Comparison of ENCODE assay signal across 8 cellular contexts in genomic region chr12:14769462-14769836, GRCh38. TPM values are rescaled to one million over a fixed set of nuclear protein-coding genes. Genes with fewer than 3 reads are reported as not detected.
DNase-seq lines count a peak whose midpoint lies in the region; ATAC-seq, FAIRE-seq and TF ChIP-seq lines count a peak whose summit lies in the region.

No MANE protein-coding gene starts in this region.

- H4K91ac ChIP-seq in H1 (replicated peaks; ENCODE audit: insufficient read length, low read length), result no peak overlapping the region

- TF ChIP-seq CTCF in PC-3 (conservative IDR thresholded peaks at IDR 0.05; ENCODE audit: low read depth, low read length) (no peak), H1 (IDR thresholded peaks at IDR 0.05; ENCODE audit: control extremely low read depth in 1 of 3, insufficient read depth in 1 of 3, low read depth in 1 of 3, low read length in 3 of 3) (peak; percentile 70 to 93 (median 74))

- POLR2A ChIA-PET in PC-3 (lab: Charles Lee; ENCODE audit: unreplicated experiment), result no interaction called here
- POLR2A ChIA-PET in H1 (lab: Charles Lee; ENCODE audit: partially characterized antibody), result interaction anchor here (0.5 to 7.3 kb wide), 37 partner anchors 7 to 1497 kb away, joined by 3 to 136 read pairs (median 6); partner anchors contain the start of genes C12orf60, GUCY2C, SMCO3 and WBP11

- no TSS peak for BruUV-seq in PC-3 (replicated peaks; lab: Mats Ljungman, UMichigan)

- peak overlapping the region; percentile 69; the same call in 1 of the 2 replicates for H2BK12ac ChIP-seq in H1 (ENCODE audit: low read depth, low read length)

- CTCF ChIA-PET in PC-3 (lab: Charles Lee) (interaction anchor here (0.6 kb wide), 1 partner anchor 64 kb away, joined by 3 read pairs; no protein-coding TSS in a partner anchor), H1 (lab: Charles Lee; ENCODE audit: partially characterized antibody) (interaction anchor here (0.8 to 2.6 kb wide), 29 partner anchors 8 to 451 kb away, joined by 3 to 15 read pairs (median 4); partner anchors contain the start of genes ERP27 and RERG)

- no peaks in the 10 kb centered on the region for H3F3A ChIP-seq in PC-3 (ENCODE audit: low read length, unreplicated experiment)

- no peak for TF ChIP-seq EP300 in H1 (IDR thresholded peaks at IDR 0.05; ENCODE audit: borderline replicate concordance in 1 of 2, low read depth in 2 of 2, low read length in 2 of 2)

- peak overlapping the region; percentile 55 for H4K5ac ChIP-seq in H1 (ENCODE audit: insufficient read length, low read depth, low read length)

- WGBS in H1 (ENCODE audit: extremely low coverage in 1 of 2, insufficient coverage in 1 of 2, insufficient read length in 1 of 2, insufficient replicate concordance in 2 of 2, low coverage in 1 of 2, low lambda C conversion rate in 2 of 2, missing lambda C conversion rate in 1 of 2), 2 experiments, result 3% methylated on average over 19 of the region's 19 CpGs; no CpG with 5 or more reads in 1 of the 2 experiments

- no peak overlapping the region for H2BK120ac ChIP-seq in H1 (replicated peaks; ENCODE audit: low read depth, low read length)

- H3K79me2 ChIP-seq in PC-3 (ENCODE audit: low read length) (peaks cover 32% of the 10 kb centered on the region), H1 (ENCODE audit: control insufficient read depth in 1 of 2, insufficient read depth in 2 of 2, low read length in 2 of 2) (peaks cover 0 to 36% of the 10 kb centered on the region in 2 experiments; a peak in 2 of 4 replicates)

- H4K8ac ChIP-seq in H1 (ENCODE audit: extremely low read depth, insufficient read depth, low read length), result no peak overlapping the region

- H3K18ac ChIP-seq in H1 (ENCODE audit: extremely low read depth, low read length), result peak overlapping the region; percentile 88

- no peaks in the 10 kb centered on the region; the same call in 1 of the 2 replicates for H4K20me1 ChIP-seq in PC-3 (ENCODE audit: low read length)
- peaks cover 0 to 5% of the 10 kb centered on the region in 2 experiments for H4K20me1 ChIP-seq in H1 (replicated peaks in 1 of 2; ENCODE audit: control insufficient read depth in 1 of 2, insufficient read depth in 2 of 2, low read length in 2 of 2)

- peaks cover 22% of the 10 kb centered on the region for H3K4me1 ChIP-seq in PC-3 (ENCODE audit: insufficient read depth, low read length)
- H3K4me1 ChIP-seq in H1 (replicated peaks in 1 of 4; ENCODE audit: control insufficient read depth in 3 of 4, insufficient read depth in 4 of 4, low read length in 3 of 4), result no peaks in the 10 kb centered on the region; a peak in 2 of 7 replicates
- peaks cover 0 to 12% of the 10 kb centered on the region in 2 donors for H3K4me1 ChIP-seq in muscle layer of duodenum (ENCODE audit: control insufficient read depth in 1 of 2, insufficient read depth in 2 of 2, low read length in 2 of 2)

- no peak overlapping the region for H2BK15ac ChIP-seq in H1 (ENCODE audit: low read length)

- H2AFZ ChIP-seq in PC-3 (ENCODE audit: low read length) (peak overlapping the region; percentile 63; the same call in 1 of the 2 replicates), H1 (ENCODE audit: low read length) (no peak overlapping the region)

- no peak overlapping the region for H2BK20ac ChIP-seq in H1 (ENCODE audit: low read length)

- H3K4me2 ChIP-seq in PC-3 (ENCODE audit: low read length) (peak overlapping the region; percentile 95), H1 (ENCODE audit: insufficient read depth in 1 of 2, low read depth in 2 of 2, low read length in 2 of 2) (peak overlapping the region; percentile 77 to 80)

- peak overlapping the region; percentile 74 for H3K27ac ChIP-seq in PC-3 (ENCODE audit: low read length)
- H3K27ac ChIP-seq in H1 (ENCODE audit: low read depth, low read length), result peak overlapping the region; percentile 93
- peak overlapping the region; percentile 100 for H3K27ac ChIP-seq in muscle layer of duodenum (ENCODE audit: low read length)

- intact Hi-C loops in PC-3 (cut with micrococcal nuclease), result no loop called here

- ATAC-seq in GM21423 (IDR thresholded peaks at IDR 0.05; ENCODE audit: unreplicated experiment), result peak; percentile 0
- ATAC-seq in PC-3, result no peak
- ATAC-seq in HG03095 (IDR thresholded peaks at IDR 0.05; ENCODE audit: unreplicated experiment), result no peak

- TF ChIP-seq RAD21 in H1 (IDR thresholded peaks at IDR 0.05 in 1 of 2, conservative IDR thresholded peaks at IDR 0.05 in 1 of 2; ENCODE audit: low read depth in 2 of 2, low read length in 2 of 2), result peak; percentile 3 to 25; a peak in 2 of 4 replicates

- H3K9ac ChIP-seq in PC-3 (ENCODE audit: low read length) (peak overlapping the region; percentile 84), H1 (replicated peaks in 1 of 4; ENCODE audit: extremely low read depth in 1 of 4, low read depth in 3 of 4, low read length in 3 of 4) (peak overlapping the region; percentile 74 to 94 (median 86))

- no peaks in the 10 kb centered on the region for H3K9me3 ChIP-seq in PC-3 (ENCODE audit: low read length)
- H3K9me3 ChIP-seq in H1 (ENCODE audit: insufficient read depth in 2 of 2, low read depth in 1 of 2, low read length in 1 of 2), result peaks cover 0 to 3% of the 10 kb centered on the region in 2 experiments; a peak in 1 of 4 replicates
- H3K9me3 ChIP-seq in muscle layer of duodenum (ENCODE audit: control insufficient read depth in 1 of 2, low read length in 2 of 2), result no peaks in the 10 kb centered on the region

- H3K56ac ChIP-seq in H1 (replicated peaks; ENCODE audit: insufficient read length, low read depth, low read length), result peak overlapping the region; percentile 71

- H3K9me2 ChIP-seq in PC-3 (replicated peaks; ENCODE audit: low read length), result no peaks in the 10 kb centered on the region

- H2BK5ac ChIP-seq in H1 (ENCODE audit: low read depth, low read length), result peak overlapping the region; percentile 83

- FAIRE-seq in H1 (lab: Jason Lieb, UNC), result no peak

- peaks cover 4% of the 10 kb centered on the region for H3K23me2 ChIP-seq in H1 (ENCODE audit: low read depth, low read length)

- no peak overlapping the region for H2AK5ac ChIP-seq in H1 (ENCODE audit: low read depth, low read length)

- H3K79me1 ChIP-seq in H1 (ENCODE audit: low read depth, low read length), result no peaks in the 10 kb centered on the region

- no peaks in the 10 kb centered on the region for H3K36me3 ChIP-seq in PC-3 (ENCODE audit: low read depth, low read length)
- peaks cover 0 to 2% (median 0%) of the 10 kb centered on the region in 4 experiments; a peak in 1 of 8 replicates for H3K36me3 ChIP-seq in H1 (ENCODE audit: control insufficient read depth in 2 of 4, insufficient read depth in 4 of 4, low read length in 3 of 4)
- H3K36me3 ChIP-seq in muscle layer of duodenum (ENCODE audit: control insufficient read depth in 1 of 2, insufficient read depth in 2 of 2, low read length in 2 of 2), result peaks cover 0 to 3% of the 10 kb centered on the region in 2 donors

- DNase-seq in COLO668 (lab: John Stamatoyannopoulos, UW; ENCODE audit: unreplicated experiment) (peak; percentile 30), PC-3 (no peak), H1 (ENCODE audit: low read depth in 1 of 2, low spot score in 2 of 2) (peak in 1 of 2 experiments; percentile 83), cerebellar nuclear complex (lab: John Stamatoyannopoulos, UW) (no peak), AG08396 (ENCODE audit: low spot score) (no peak)

- H3K23ac ChIP-seq in H1 (ENCODE audit: insufficient read length), result no peak overlapping the region

- TF ChIP-seq POLR2A in H1 (IDR thresholded peaks at IDR 0.05; ENCODE audit: control extremely low read depth in 1 of 2, low read depth in 2 of 2, low read length in 2 of 2), result peak in 1 of 2 experiments; percentile 68; a peak in 2 of 3 replicates

- H3K27me3 ChIP-seq in PC-3 (ENCODE audit: low read length), result no peaks in the 10 kb centered on the region
- no peaks in the 10 kb centered on the region for H3K27me3 ChIP-seq in H1 (replicated peaks in 1 of 4; ENCODE audit: control insufficient read depth in 3 of 4, extremely low read depth in 1 of 4, insufficient read depth in 3 of 4, low read length in 3 of 4)
- no peaks in the 10 kb centered on the region for H3K27me3 ChIP-seq in muscle layer of duodenum (ENCODE audit: low read depth, low read length)

- no peak overlapping the region for H3K14ac ChIP-seq in H1 (ENCODE audit: insufficient read length)

- H3K4me3 ChIP-seq in PC-3 (ENCODE audit: low read length) (peak overlapping the region; percentile 97), H1 (ENCODE audit: extremely low read depth in 1 of 4, insufficient read depth in 2 of 4, low read depth in 3 of 4, low read length in 4 of 4) (peak overlapping the region; percentile 84 to 99 (median 92)), muscle layer of duodenum (ENCODE audit: low read depth in 1 of 2, low read length in 2 of 2) (peak overlapping the region; percentile 89 to 98)

- no peak overlapping the region for H3K4ac ChIP-seq in H1 (replicated peaks; ENCODE audit: insufficient read length, low read depth, low read length)

RNA-seq across cellular contexts. Expression of gene WBP11, which starts 33.8 kb away (rescaled TPM):
- total RNA-seq in PC-3 (2014; rRNA removed), result 20.0 and 21.4 TPM in 2 replicates
- 122 and 134 TPM in 2 replicates for total RNA-seq in H1 (2021; fragmentation: NEBNext Ultra II Directional; extraction: Animal tissue kit (Norgen Biotek cat#: 25700))
- polyA plus RNA-seq in H1 (2011; rRNA removed), result 22.1 and 24.0 TPM in 2 replicates
- polyA plus RNA-seq in H1 (2011; cell fraction: cytosol; rRNA removed), result 13.6 TPM
- 19.4 TPM for polyA plus RNA-seq in H1 (2011; cell fraction: nucleus; rRNA removed)
- 48.7 to 91.9 TPM (median 53.8 TPM) in 4 replicates for polyA plus RNA-seq in H1 (2012, experiment 1 of 2)
- 29.8 TPM for polyA plus RNA-seq in H1 (2012, experiment 2 of 2)
- 86.1 TPM for polyA plus RNA-seq in H1 (2013, experiment 1 of 2)
- 94.0 TPM for polyA plus RNA-seq in H1 (2013, experiment 2 of 2)
- 17.5 and 18.9 TPM in 2 replicates for polyA minus RNA-seq in H1 (2011; rRNA and poly(A)+ RNA removed)
- 24.6 TPM for polyA minus RNA-seq in H1 (2011; cell fraction: cytosol; rRNA and poly(A)+ RNA removed)
- polyA minus RNA-seq in H1 (2011; cell fraction: nucleus; rRNA and poly(A)+ RNA removed), result 23.2 TPM

RNA-seq across cellular contexts. Expression of gene C12orf60, which starts 34.0 kb away (rescaled TPM):
- 0.29 and 0.47 TPM in 2 replicates for total RNA-seq in PC-3 (2014; rRNA removed)
- 1.2 and 1.5 TPM in 2 replicates for total RNA-seq in H1 (2021; fragmentation: NEBNext Ultra II Directional; extraction: Animal tissue kit (Norgen Biotek cat#: 25700))
- 0.91 and 1.2 TPM in 2 replicates for polyA plus RNA-seq in H1 (2011; rRNA removed)
- polyA plus RNA-seq in H1 (2011; cell fraction: cytosol; rRNA removed), result 1.2 TPM
- polyA plus RNA-seq in H1 (2011; cell fraction: nucleus; rRNA removed), result 1.4 TPM
- polyA plus RNA-seq in H1 (2012, experiment 1 of 2), result 0.55 to 1.5 TPM (median 0.97 TPM) in 4 replicates
- polyA plus RNA-seq in H1 (2012, experiment 2 of 2), result 0.56 TPM
- polyA plus RNA-seq in H1 (2013, experiment 1 of 2), result 1.8 TPM
- 1.6 TPM for polyA plus RNA-seq in H1 (2013, experiment 2 of 2)
- polyA minus RNA-seq in H1 (2011; rRNA and poly(A)+ RNA removed), result 0.88 and 1.0 TPM in 2 replicates
- 1.1 TPM for polyA minus RNA-seq in H1 (2011; cell fraction: cytosol; rRNA and poly(A)+ RNA removed)
- polyA minus RNA-seq in H1 (2011; cell fraction: nucleus; rRNA and poly(A)+ RNA removed), result 2.7 TPM

RNA-seq across cellular contexts. Expression of gene SMCO3, which starts 44.5 kb away (rescaled TPM):
- total RNA-seq in PC-3 (2014; rRNA removed), result not detected in 2 replicates
- not detected in 2 replicates for total RNA-seq in H1 (2021; fragmentation: NEBNext Ultra II Directional; extraction: Animal tissue kit (Norgen Biotek cat#: 25700))
- polyA plus RNA-seq in H1 (2011; rRNA removed), result not detected in 2 replicates
- polyA plus RNA-seq in H1 (2011; cell fraction: cytosol; rRNA removed), result not detected
- not detected for polyA plus RNA-seq in H1 (2011; cell fraction: nucleus; rRNA removed)
- polyA plus RNA-seq in H1 (2012, experiment 1 of 2), result 0.08 TPM in 1 of 4 replicates, not detected in the others
- not detected for polyA plus RNA-seq in H1 (2012, experiment 2 of 2)
- polyA plus RNA-seq in H1 (2013, experiment 1 of 2), result not detected
- polyA plus RNA-seq in H1 (2013, experiment 2 of 2), result not detected
- polyA minus RNA-seq in H1 (2011; rRNA and poly(A)+ RNA removed), result not detected in 2 replicates
- not detected for polyA minus RNA-seq in H1 (2011; cell fraction: cytosol; rRNA and poly(A)+ RNA removed)
- not detected for polyA minus RNA-seq in H1 (2011; cell fraction: nucleus; rRNA and poly(A)+ RNA removed)
